In the genomic region with DNA sequence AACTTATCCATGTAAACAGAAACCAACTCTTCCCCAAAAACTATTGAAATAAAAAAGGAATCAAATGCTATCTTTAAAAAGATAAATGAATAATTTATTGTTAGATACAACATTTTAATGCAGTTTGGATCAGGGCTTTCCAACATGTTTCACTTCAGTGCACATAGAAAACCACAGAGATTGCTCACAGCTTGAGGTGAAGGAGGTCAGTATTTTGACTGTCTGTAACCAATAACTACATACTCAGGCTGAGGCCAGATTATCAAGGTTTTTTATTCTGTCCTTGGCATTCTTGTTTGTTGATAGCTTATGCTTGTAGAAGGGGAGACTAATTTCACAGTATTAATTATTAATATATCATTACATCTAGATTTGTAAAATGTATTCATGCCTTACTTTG, we compare ENCODE assay signal across 24 cellular contexts.
DNase-seq lines count a peak whose midpoint lies in the region; ATAC-seq, FAIRE-seq and TF ChIP-seq lines count a peak whose summit lies in the region.
"Had no signal": no experiment of that assay in that cellular context is flagged by ENCODE, and none has a peak within 500 bp of the region (broad histone marks: within the 10 kb centered on the region; RNA-seq: fewer than 3 reads in every experiment).

No MANE protein-coding gene starts in this region.

- H3K36me3 ChIP-seq in bronchial epithelial cell (ENCODE audit: control insufficient read depth, insufficient read depth, low read length) = no peaks in the 10 kb centered on the region

- intact Hi-C loops in Right ventricle myocardium inferior (cut with DNase I) = no loop called here

- ATAC-seq in Right ventricle myocardium inferior = no peak
- no peak for ATAC-seq in activated naive CD4-positive, alpha-beta T cell treated with anti-CD3 and anti-CD28 coated beads, Interleukin-2, amount 50 U/mL, for 72 hours
- ATAC-seq: K562; natural killer cell treated with Interleukin-12 subunit alpha and Interleukin-12 subunit beta and Interleukin-15 and Interleukin-18, amount 100 ng/mL, for 72 hours; psoas muscle had no signal

- no peak for TF ChIP-seq CTCF in bronchial epithelial cell (IDR thresholded peaks at IDR 0.05; ENCODE audit: insufficient read depth, low read length, severe bottlenecking)

- H3K4me3 ChIP-seq in bronchial epithelial cell (ENCODE audit: low read depth, low read length) = no peak overlapping the region
- H3K4me3 ChIP-seq: K562, psoas muscle had no signal

- H3K9me3 Mint-ChIP-seq in activated naive CD4-positive, alpha-beta T cell treated with anti-CD3 and anti-CD28 coated beads, Interleukin-2, amount 50 U/mL, for 72 hours = peaks cover 5 to 7% of the 10 kb centered on the region in 2 donors
- H3K9me3 Mint-ChIP-seq: activated CD4-positive, alpha-beta T cell treated with anti-CD3 and anti-CD28 coated beads, Interleukin-2, amount 10 ng/mL, durations not matched to agents 24 days and 14 days; central memory CD8-positive, alpha-beta T cell; immature natural killer cell; natural killer cell treated with Interleukin-12 subunit alpha and Interleukin-12 subunit beta and Interleukin-15 and Interleukin-18, amount 100 ng/mL, for 72 hours; stimulated activated naive CD8-positive, alpha-beta T cell treated with anti-CD3 and anti-CD28 coated beads, Interleukin-15, Interleukin-2, amounts not matched to agents 100 ng/mL and 50 ng/mL, for 24 hours had no signal

- no peak for FAIRE-seq in bronchial epithelial cell (lab: Jason Lieb, UNC)
- FAIRE-seq: K562, urothelium cell line had no signal

- H3K27me3 ChIP-seq in bronchial epithelial cell (ENCODE audit: control insufficient read depth, insufficient read depth, low read length) = no peaks in the 10 kb centered on the region

- DNase-seq in EL (peak; percentile 41), HS-5 (ENCODE audit: low read depth) (peak; percentile 10), bronchial epithelial cell (ENCODE audit: low read depth) (peak; percentile 2), myocyte (ENCODE audit: low read depth) (peak; percentile 33), RKO (ENCODE audit: low spot score) (no peak), Right ventricle myocardium inferior (ENCODE audit: missing footprints) (no peak), NCI-H2196 treated with DMSO at 0.1 percent for 48 hours (lab: John Stamatoyannopoulos, UW; ENCODE audit: unreplicated experiment) (no peak)
- DNase-seq in activated naive CD4-positive, alpha-beta T cell treated with anti-CD3 and anti-CD28 coated beads, Interleukin-2, amount 50 U/mL, for 72 hours (ENCODE audit: low spot score in 2 of 2) = no peak
- DNase-seq: activated CD4-positive, alpha-beta T cell treated with anti-CD3 and anti-CD28 coated beads, Interleukin-2, amount 10 ng/mL, durations not matched to agents 24 days and 14 days; DMS 273 treated with DMSO at 0.1 percent for 48 hours; GOT3; immature natural killer cell; mammary epithelial cell; NCI-H1092 treated with DMSO at 0.1 percent for 48 hours; NCI-H2227 treated with DMSO at 0.1 percent for 48 hours; psoas muscle; SHP77 treated with DMSO at 0.1 percent for 48 hours; T-helper 9 cell had no signal

- no peak overlapping the region for H3K27ac Mint-ChIP-seq in activated naive CD4-positive, alpha-beta T cell treated with anti-CD3 and anti-CD28 coated beads, Interleukin-2, amount 50 U/mL, for 72 hours
- H3K27ac Mint-ChIP-seq: activated CD4-positive, alpha-beta T cell treated with anti-CD3 and anti-CD28 coated beads, Interleukin-2, amount 10 ng/mL, durations not matched to agents 24 days and 14 days; activated naive CD4-positive, alpha-beta T cell treated with anti-CD3 and anti-CD28 coated beads, Interleukin-2, amount 50 U/mL, for 24 hours; immature natural killer cell; natural killer cell treated with Interleukin-12 subunit alpha and Interleukin-12 subunit beta and Interleukin-15 and Interleukin-18, amount 100 ng/mL, for 72 hours; stimulated activated naive CD8-positive, alpha-beta T cell treated with anti-CD3 and anti-CD28 coated beads, Interleukin-15, Interleukin-2, amounts not matched to agents 100 ng/mL and 50 ng/mL, for 24 hours had no signal

- H3K36me3 Mint-ChIP-seq in activated naive CD4-positive, alpha-beta T cell treated with anti-CD3 and anti-CD28 coated beads, Interleukin-2, amount 50 U/mL, for 72 hours = no peaks in the 10 kb centered on the region
- H3K36me3 Mint-ChIP-seq: activated naive CD4-positive, alpha-beta T cell treated with anti-CD3 and anti-CD28 coated beads, Interleukin-2, amount 50 U/mL, for 24 hours; immature natural killer cell; natural killer cell treated with Interleukin-12 subunit alpha and Interleukin-12 subunit beta and Interleukin-15 and Interleukin-18, amount 100 ng/mL, for 72 hours had no signal

Comparison
In these comparisons a context has a peak if more than half of its experiments do, and no peak if none do; other contexts are left out.
1. DNase-seq: peak in EL (single experiment), HS-5 (single experiment), bronchial epithelial cell (single experiment) and myocyte (single experiment); none in RKO (single experiment), Right ventricle myocardium inferior (single experiment), NCI-H2196 treated with DMSO at 0.1 percent for 48 hours (single experiment) and activated naive CD4-positive, alpha-beta T cell treated with anti-CD3 and anti-CD28 coated beads, Interleukin-2, amount 50 U/mL, for 72 hours (0 of 2).